9 cellular contexts compared by ENCODE assay signal in genomic region chr9:114154597-114155102, GRCh38. TPM values are rescaled to one million over a fixed set of nuclear protein-coding genes. Genes with fewer than 3 reads are reported as not detected.
DNase-seq lines count a peak whose midpoint lies in the region; ATAC-seq and TF ChIP-seq lines count a peak whose summit lies in the region.
"Had no signal": no experiment of that assay in that cellular context is flagged by ENCODE, and none has a peak within 500 bp of the region (broad histone marks: within the 10 kb centered on the region; RNA-seq: fewer than 3 reads in every experiment).

No MANE protein-coding gene starts in this region.

- TF ChIP-seq EP300 in transverse colon (IDR thresholded peaks at IDR 0.05; ENCODE audit: low read depth) = no peak

- H3K4me3 Mint-ChIP-seq in naive B cell = peak overlapping the region; percentile 63 to 89 (median 84)

- H3K9me3 Mint-ChIP-seq in naive B cell = peaks cover 0 to 3% (median 0%) of the 10 kb centered on the region in 7 donors

- H3K4me1 Mint-ChIP-seq in naive B cell = peaks cover 24 to 27% (median 24%) of the 10 kb centered on the region in 3 donors

- TF ChIP-seq POLR2A in transverse colon (IDR thresholded peaks at IDR 0.05) = no peak

- in situ Hi-C loops in transverse colon (cut with MboI; ENCODE audit: low pct_ligation_motif_present in 1 of 4, low pct_unique_long_range_greater_than_20kb in 1 of 4, low sequenced_read_pairs in 3 of 4) = loop anchor here in 1 of 4 donors (10.0 kb wide), 1 partner anchor 130 kb away; no protein-coding TSS in a partner anchor

- H3K27me3 Mint-ChIP-seq in naive B cell = peaks cover 54 to 85% (median 78%) of the 10 kb centered on the region in 3 donors

- CTCF ChIA-PET in AG04450 (lab: Charles Lee) (interaction anchor here (0.6 to 4.1 kb wide), 28 partner anchors 9 to 154 kb away, joined by 3 to 56 read pairs (median 4); no protein-coding TSS in a partner anchor), HEK293 (lab: Yijun Ruan, JAX) (interaction anchor here (0.6 to 2.8 kb wide), 25 partner anchors 9 to 409 kb away, joined by 3 to 15 read pairs (median 4); no protein-coding TSS in a partner anchor)

- H3K9me3 ChIP-seq in AG04450 (ENCODE audit: control insufficient read depth, insufficient read depth, low read length) (no peaks in the 10 kb centered on the region), HEK293 (ENCODE audit: control insufficient read depth, insufficient read depth, low read depth, low read length) (no peaks in the 10 kb centered on the region), transverse colon (no peaks in the 10 kb centered on the region)
- H3K9me3 ChIP-seq: neutrophil had no signal

- no peaks in the 10 kb centered on the region for H3K36me3 Mint-ChIP-seq in naive B cell

- 2 to 8% methylated on average over 8 to 23 of the region's 23 CpGs for WGBS in transverse colon (ENCODE audit: low coverage in 1 of 2), 2 donors

- H3K4me1 ChIP-seq in HEK293 (ENCODE audit: control insufficient read depth, insufficient read depth, low read length) (no peaks in the 10 kb centered on the region; the same call in 1 of the 2 replicates), transverse colon (peaks cover 11 to 24% (median 16%) of the 10 kb centered on the region in 4 donors)

- H3K27me3 ChIP-seq in AG04450 (ENCODE audit: control insufficient read depth, insufficient read depth, low read length) (peaks cover 12% of the 10 kb centered on the region), dorsolateral prefrontal cortex (peaks cover 0 to 44% (median 23%) of the 10 kb centered on the region in 45 donors), transverse colon (peaks cover 38% of the 10 kb centered on the region)

- H3K36me3 ChIP-seq in HEK293 (ENCODE audit: control insufficient read depth in 2 of 2, insufficient read depth in 1 of 2, low read length in 2 of 2) (no peaks in the 10 kb centered on the region), transverse colon (no peaks in the 10 kb centered on the region)
- H3K36me3 ChIP-seq: neutrophil had no signal

- DNase-seq in AG04450 (ENCODE audit: low read depth, low spot score) (no peak), dorsolateral prefrontal cortex (no peak), naive B cell (no peak), NCI-H1436 treated with DMSO at 0.1 percent for 48 hours (lab: John Stamatoyannopoulos, UW) (no peak), transverse colon (no peak), DMS79 (lab: John Stamatoyannopoulos, UW) (no peak)

- POLR2A ChIA-PET in AG04450 (lab: Yijun Ruan, JAX) (interaction anchor here (1.3 kb wide), 1 partner anchor 15 kb away, joined by 4 read pairs; no protein-coding TSS in a partner anchor), HEK293 (lab: Yijun Ruan, JAX) (interaction anchor here (0.7 to 1.7 kb wide), 4 partner anchors 9 to 137 kb away, joined by 3 to 7 read pairs (median 3); no protein-coding TSS in a partner anchor)

- TF ChIP-seq CTCF in AG04450 (IDR thresholded peaks at IDR 0.05; ENCODE audit: low read depth, low read length) (no peak), HEK293 (tag by site-specific recombination; IDR thresholded peaks at IDR 0.05) (no peak), dorsolateral prefrontal cortex (IDR thresholded peaks at IDR 0.05 in 54 of 56, conservative IDR thresholded peaks at IDR 0.05 in 2 of 56; ENCODE audit: low read depth in 1 of 56, partially characterized antibody in 56 of 56) (no peak), transverse colon (IDR thresholded peaks at IDR 0.05) (no peak)

- peak overlapping the region in 3 of 6 donors; percentile 7 to 67 (median 12) for H3K27ac Mint-ChIP-seq in naive B cell

- no peak overlapping the region for H3K27ac ChIP-seq in AG04450 (ENCODE audit: low read depth, low read length)
- H3K27ac ChIP-seq in HEK293 (ENCODE audit: extremely low read depth, low read depth, low read length) = no peak overlapping the region
- no peak overlapping the region for H3K27ac ChIP-seq in dorsolateral prefrontal cortex
- no peak overlapping the region for H3K27ac ChIP-seq in transverse colon
- H3K27ac ChIP-seq: neutrophil had no signal

- H3K4me3 ChIP-seq in AG04450 (ENCODE audit: low read depth, low read length) (peak overlapping the region; percentile 51), HEK293 (ENCODE audit: low read depth, low read length) (peak overlapping the region; percentile 15), dorsolateral prefrontal cortex (peak overlapping the region in 53 of 59 donors; percentile 15 to 79 (median 61)), transverse colon (no peak overlapping the region)

- no peak for ATAC-seq in naive B cell (ENCODE audit: low read depth in 2 of 2)
- ATAC-seq in GM18909 (IDR thresholded peaks at IDR 0.05; ENCODE audit: poor library complexity, unreplicated experiment) = no peak

- intact Hi-C loops in dorsolateral prefrontal cortex (cut with DNase I) = loop anchor here (1.0 to 5.0 kb wide), 6 partner anchors 37 to 136 kb away; no protein-coding TSS in a partner anchor
- intact Hi-C loops in transverse colon (cut with DNase I; ENCODE audit: low total_unique reads) = loop anchor here (5.0 kb wide), 1 partner anchor 118 kb away; no protein-coding TSS in a partner anchor

TF ChIP-seq in HEK293, 187 proteins besides CTCF, POLR2A, EP300 and RAD21 (continues in another document):
- TF ChIP-seq SALL2 (tag by site-specific recombination; IDR thresholded peaks at IDR 0.05; ENCODE audit: borderline replicate concordance) (no peak), ZBTB17 (tag by site-specific recombination; IDR thresholded peaks at IDR 0.05) (peak; percentile 94), ZNF239 (tag by site-specific recombination; IDR thresholded peaks at IDR 0.05) (no peak), ZNF114 (tag by site-specific recombination; IDR thresholded peaks at IDR 0.05) (no peak), ZNF280C (tag by site-specific recombination; IDR thresholded peaks at IDR 0.05) (no peak), BCL11A (tag by site-specific recombination; IDR thresholded peaks at IDR 0.05; ENCODE audit: low read depth) (no peak), IKZF3 (tag by site-specific recombination; IDR thresholded peaks at IDR 0.05) (no peak), ZFHX2 (tag by site-specific recombination; conservative IDR thresholded peaks at IDR 0.05) (peak; percentile 62; the same call in 1 of the 2 replicates), ZFP41 (tag by site-specific recombination; IDR thresholded peaks at IDR 0.05; ENCODE audit: borderline replicate concordance) (no peak), HOXA7 (CRISPR knock-in tag; IDR thresholded peaks at IDR 0.05; ENCODE audit: borderline replicate concordance) (no peak), PATZ1 (tag by site-specific recombination; IDR thresholded peaks at IDR 0.05) (0 out of 2 replicates have a peak, but pooled peaks have one; percentile 37), MYNN (tag by site-specific recombination; IDR thresholded peaks at IDR 0.05; ENCODE audit: borderline replicate concordance) (no peak), ZNF16 (tag by site-specific recombination; IDR thresholded peaks at IDR 0.05; ENCODE audit: low read depth) (no peak), ZNF324 (tag by site-specific recombination; IDR thresholded peaks at IDR 0.05) (no peak), ZNF404 (tag by site-specific recombination; IDR thresholded peaks at IDR 0.05) (no peak)

RNA-seq across cellular contexts. Expression of gene COL27A1, which starts 0.7 kb away (rescaled TPM):
- polyA plus RNA-seq in AG04450 (2011; rRNA removed) (8.5 and 10.0 TPM in 2 replicates), naive B cell (ENCODE audit: low read depth in 6 of 6) (under 1 TPM in 1 of 6 donors, not detected in 5; 0.04 TPM)
- 10.4 and 12.9 TPM in 2 replicates for polyA minus RNA-seq in AG04450 (2011; rRNA and poly(A)+ RNA removed)
- total RNA-seq in dorsolateral prefrontal cortex (10 to 100 TPM in 55 of 120 experiments, 1 to 10 TPM in 65; 2.5 to 32.9 (median 9.7) TPM), transverse colon (1 to 10 TPM; 2.1 to 9.0 (median 3.8) TPM)

RNA-seq across cellular contexts. Expression of gene KIF12, which starts 55.6 kb away (rescaled TPM):
- polyA plus RNA-seq in AG04450 (2011; rRNA removed) = not detected in 2 replicates
- not detected in 2 replicates for polyA minus RNA-seq in AG04450 (2011; rRNA and poly(A)+ RNA removed)
- 1 to 10 TPM in 114 of 120 experiments, under 1 TPM in 6; 0.78 to 8.9 (median 3.6) TPM for total RNA-seq in dorsolateral prefrontal cortex
- not detected for polyA plus RNA-seq in naive B cell (ENCODE audit: low read depth in 6 of 6)
- 10 to 100 TPM; 10.6 to 37.2 (median 20.0) TPM for total RNA-seq in transverse colon

Comparison
In these comparisons a context has a peak if more than half of its experiments do, and no peak if none do; other contexts are left out.
1. H3K4me3 ChIP-seq: peak in AG04450 (single experiment), HEK293 (single experiment) and dorsolateral prefrontal cortex (53 of 59); none in transverse colon (0 of 4).